In the genomic region with DNA sequence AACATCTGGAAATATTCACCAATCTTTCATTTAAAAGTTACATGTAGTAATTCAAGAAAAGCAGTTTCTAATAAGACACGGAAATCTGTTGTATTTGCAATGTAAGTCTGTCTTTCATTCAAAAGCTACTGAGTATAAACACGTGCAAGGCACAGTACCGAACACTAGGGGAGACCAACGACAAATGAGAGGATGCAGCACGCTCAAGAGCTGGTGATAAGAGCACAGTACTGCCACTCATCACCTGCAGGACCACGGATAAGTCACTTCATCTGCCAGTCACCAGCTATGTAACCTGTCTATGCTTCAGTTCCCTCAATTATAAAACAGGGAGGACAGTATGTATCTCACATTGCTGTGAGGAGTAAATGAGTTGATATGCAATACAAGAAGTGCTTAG, we compare ENCODE assay signal across 9 cellular contexts.
A peak's percentile ranks its signal among the peaks of the same experiment; 100 is the strongest.
DNase-seq lines count a peak whose midpoint lies in the region; ATAC-seq and TF ChIP-seq lines count a peak whose summit lies in the region.
"Had no signal": no experiment of that assay in that cellular context is flagged by ENCODE, and none has a peak within 500 bp of the region (broad histone marks: within the 10 kb centered on the region; RNA-seq: fewer than 3 reads in every experiment).

No MANE protein-coding gene starts in this region.

- no peaks in the 10 kb centered on the region for H3K9me2 ChIP-seq in MM.1S (replicated peaks; ENCODE audit: insufficient read depth, low read length)

- TF ChIP-seq CTCF in MM.1S (IDR thresholded peaks at IDR 0.05; ENCODE audit: low read length), result no peak

- H3K27ac ChIP-seq in MM.1S (ENCODE audit: low read length), result no peak overlapping the region
- H3K27ac ChIP-seq: adrenal gland had no signal

- ATAC-seq in activated CD4-positive, CD25-positive, alpha-beta regulatory T cell treated with anti-CD3 and anti-CD28 coated beads, Interleukin-2, amount 50 U/mL, for 24 hours, result peak; percentile 90 to 97
- ATAC-seq in GM21576 (IDR thresholded peaks at IDR 0.05; ENCODE audit: unreplicated experiment), result no peak
- no peak for ATAC-seq in HG03097 (IDR thresholded peaks at IDR 0.05; ENCODE audit: low FRiP score, unreplicated experiment)

- DNase-seq in activated CD4-positive, CD25-positive, alpha-beta regulatory T cell (lab: John Stamatoyannopoulos, UW), result no peak
- DNase-seq in MM.1S (peak; percentile 19), head of caudate nucleus (peak in 28 of 42 donors; percentile 5 to 60 (median 29))
- peak; percentile 30 for DNase-seq in activated CD8-positive, alpha-beta memory T cell treated with anti-CD3 and anti-CD28 coated beads, Interleukin-2, amount 50 U/mL, for 4 hours
- peak; percentile 4 for DNase-seq in stimulated activated CD8-positive, alpha-beta memory T cell treated with anti-CD3 and anti-CD28 coated beads, Interleukin-7, amount 100 ng/mL, for 24 hours (ENCODE audit: low read depth)

- H3K4me3 ChIP-seq in MM.1S (ENCODE audit: low read length), result no peak overlapping the region
- H3K4me3 ChIP-seq: adrenal gland had no signal

- H4K20me1 ChIP-seq in MM.1S (ENCODE audit: insufficient read depth, low read length), result no peaks in the 10 kb centered on the region

- H3K9me3 ChIP-seq in MM.1S (replicated peaks; ENCODE audit: insufficient read depth, low read length), result no peaks in the 10 kb centered on the region
- H3K9me3 ChIP-seq: adrenal gland had no signal

- H3K4me2 ChIP-seq in MM.1S (ENCODE audit: low read depth, low read length), result no peak overlapping the region

- H3K4me1 ChIP-seq in MM.1S (ENCODE audit: low read length), result no peaks in the 10 kb centered on the region
- H3K4me1 ChIP-seq: adrenal gland had no signal

- H2AFZ ChIP-seq in MM.1S (ENCODE audit: low read length), result no peak overlapping the region

- no peaks in the 10 kb centered on the region for H3K36me3 ChIP-seq in MM.1S (replicated peaks; ENCODE audit: insufficient read depth, low read length)

- intact Hi-C loops in head of caudate nucleus (cut with DNase I), result no loop called here

- H3F3A ChIP-seq in MM.1S (ENCODE audit: insufficient read depth, low read length), result no peaks in the 10 kb centered on the region

- no peak overlapping the region for H3K9ac ChIP-seq in MM.1S (ENCODE audit: low read length)

- H3K27me3 ChIP-seq in MM.1S (replicated peaks; ENCODE audit: insufficient read depth, low read length), result no peaks in the 10 kb centered on the region
- H3K27me3 ChIP-seq: adrenal gland had no signal

- H3K79me2 ChIP-seq in MM.1S (ENCODE audit: low read length), result no peaks in the 10 kb centered on the region

Comparison
In these comparisons a context has a peak if more than half of its experiments do, and no peak if none do; other contexts are left out.
1. ATAC-seq: peak in activated CD4-positive, CD25-positive, alpha-beta regulatory T cell treated with anti-CD3 and anti-CD28 coated beads, Interleukin-2, amount 50 U/mL, for 24 hours (2 of 2); none in GM21576 (single experiment) and HG03097 (single experiment).
2. DNase-seq: peak in MM.1S (single experiment), activated CD8-positive, alpha-beta memory T cell treated with anti-CD3 and anti-CD28 coated beads, Interleukin-2, amount 50 U/mL, for 4 hours (single experiment), head of caudate nucleus (28 of 42) and stimulated activated CD8-positive, alpha-beta memory T cell treated with anti-CD3 and anti-CD28 coated beads, Interleukin-7, amount 100 ng/mL, for 24 hours (single experiment); none in activated CD4-positive, CD25-positive, alpha-beta regulatory T cell (0 of 4).